ENCODE assay signal across 8 cellular contexts in genomic region chr18:74836296-74837139, GRCh38.
DNase-seq lines count a peak whose midpoint lies in the region; ATAC-seq lines count a peak whose summit lies in the region.

No MANE protein-coding gene starts in this region.

- DNase-seq in A172 (ENCODE audit: low spot score) (peak; percentile 5), Kasumi-1 (lab: John Stamatoyannopoulos, UW) (peak; percentile 4 to 22), SJCRH30 (peak; percentile 31 to 50), left cardiac atrium (peak; percentile 34), posterior vena cava (ENCODE audit: low spot score) (no peak)
- no peak for DNase-seq in effector CD4-positive, alpha-beta T cell
- no peak for DNase-seq in activated naive CD4-positive, alpha-beta T cell treated with anti-CD3 and anti-CD28 coated beads for 36 hours

- intact Hi-C loops in left cardiac atrium (cut with DNase I) (no loop called here), posterior vena cava (cut with DNase I) (no loop called here)
- intact Hi-C loops in activated naive CD4-positive, alpha-beta T cell treated with anti-CD3 and anti-CD28 coated beads for 36 hours (cut with micrococcal nuclease) = no loop called here

- ATAC-seq in left cardiac atrium (peak; percentile 58 to 70), GM21423 (IDR thresholded peaks at IDR 0.05; ENCODE audit: unreplicated experiment) (no peak)

- peaks cover 27% of the 10 kb centered on the region for H3K4me1 Mint-ChIP-seq in activated naive CD4-positive, alpha-beta T cell treated with anti-CD3 and anti-CD28 coated beads for 36 hours (ENCODE audit: low read depth)

- H3K27ac ChIP-seq in SJCRH30 = no peak overlapping the region

- CTCF ChIA-PET in activated naive CD4-positive, alpha-beta T cell treated with anti-CD3 and anti-CD28 coated beads for 36 hours (lab: Charles Lee) = interaction anchor here (0.6 kb wide), 2 partner anchors 30 to 313 kb away, joined by 3 to 4 read pairs; no protein-coding TSS in a partner anchor

- peaks cover 15% of the 10 kb centered on the region for H3K36me3 Mint-ChIP-seq in activated naive CD4-positive, alpha-beta T cell treated with anti-CD3 and anti-CD28 coated beads for 36 hours (ENCODE audit: low read depth)

- H3K4me1 ChIP-seq in SJCRH30 = no peaks in the 10 kb centered on the region

- H3K27me3 ChIP-seq in SJCRH30 = no peaks in the 10 kb centered on the region

- H3K27me3 Mint-ChIP-seq in activated naive CD4-positive, alpha-beta T cell treated with anti-CD3 and anti-CD28 coated beads for 36 hours (ENCODE audit: low read depth) = no peaks in the 10 kb centered on the region

- no peaks in the 10 kb centered on the region for H3K9me3 ChIP-seq in SJCRH30 (replicated peaks)

- no peak overlapping the region for H3K4me3 ChIP-seq in SJCRH30

- H3K27ac Mint-ChIP-seq in activated naive CD4-positive, alpha-beta T cell treated with anti-CD3 and anti-CD28 coated beads for 36 hours = no peak overlapping the region

- H3K36me3 ChIP-seq in SJCRH30 = no peaks in the 10 kb centered on the region

- no peak overlapping the region for H3K4me3 Mint-ChIP-seq in activated naive CD4-positive, alpha-beta T cell treated with anti-CD3 and anti-CD28 coated beads for 36 hours

- H3K9me3 Mint-ChIP-seq in activated naive CD4-positive, alpha-beta T cell treated with anti-CD3 and anti-CD28 coated beads for 36 hours = no peaks in the 10 kb centered on the region

Comparison
In these comparisons a context has a peak if more than half of its experiments do, and no peak if none do; other contexts are left out.
1. DNase-seq: peak in A172 (single experiment), Kasumi-1 (2 of 2), SJCRH30 (2 of 2) and left cardiac atrium (single experiment); none in effector CD4-positive, alpha-beta T cell (single experiment), activated naive CD4-positive, alpha-beta T cell treated with anti-CD3 and anti-CD28 coated beads for 36 hours (single experiment) and posterior vena cava (single experiment).